In the genomic region with DNA sequence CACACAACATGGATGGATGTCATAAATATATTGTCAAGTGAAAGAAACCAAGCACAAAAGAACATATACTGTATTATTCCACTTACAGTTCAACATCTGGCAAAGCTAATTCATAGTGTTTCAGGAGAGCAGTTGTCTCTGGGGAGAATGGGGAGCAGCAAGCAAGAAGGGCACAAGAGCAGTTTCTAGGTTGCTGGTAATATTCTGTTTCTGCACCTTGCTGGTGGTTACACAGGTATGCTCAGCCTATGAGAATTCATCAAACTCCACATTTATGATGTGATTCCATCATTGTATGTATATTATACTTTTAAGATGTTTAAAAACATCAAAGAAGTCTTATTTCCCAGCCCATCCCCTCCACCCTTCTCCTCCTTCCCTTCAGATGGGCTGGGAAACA, we compare ENCODE assay signal across 1 cellular context.
TF ChIP-seq lines count a peak whose summit lies in the region.

No MANE protein-coding gene starts in this region.

TF ChIP-seq in SK-N-SH treated with all-trans-retinoic acid at 6 μM for 48 hours, 23 proteins besides CTCF, POLR2A, EP300 and RAD21 (continued from another document):
- no peak for TF ChIP-seq BACH2 (CRISPR knock-in tag; IDR thresholded peaks at IDR 0.05; ENCODE audit: borderline replicate concordance)
- TF ChIP-seq ESRRG (CRISPR knock-in tag; IDR thresholded peaks at IDR 0.05) = no peak
- no peak for TF ChIP-seq TCF4 (CRISPR knock-in tag; IDR thresholded peaks at IDR 0.05; ENCODE audit: borderline replicate concordance)
- TF ChIP-seq OSR1 (CRISPR knock-in tag; IDR thresholded peaks at IDR 0.05) = no peak
- no peak for TF ChIP-seq GLIS3 (CRISPR knock-in tag; IDR thresholded peaks at IDR 0.05)
- no peak for TF ChIP-seq ZNF565 (CRISPR knock-in tag; conservative IDR thresholded peaks at IDR 0.05; ENCODE audit: low read depth)
- TF ChIP-seq CSRNP3 (CRISPR knock-in tag; IDR thresholded peaks at IDR 0.05) = no peak
- no peak for TF ChIP-seq ZNF70 (CRISPR knock-in tag; IDR thresholded peaks at IDR 0.05)
- no peak for TF ChIP-seq ISL1 (CRISPR knock-in tag; IDR thresholded peaks at IDR 0.05)
- no peak for TF ChIP-seq ZNF8 (CRISPR knock-in tag; IDR thresholded peaks at IDR 0.05)
- TF ChIP-seq, protein P1, sequence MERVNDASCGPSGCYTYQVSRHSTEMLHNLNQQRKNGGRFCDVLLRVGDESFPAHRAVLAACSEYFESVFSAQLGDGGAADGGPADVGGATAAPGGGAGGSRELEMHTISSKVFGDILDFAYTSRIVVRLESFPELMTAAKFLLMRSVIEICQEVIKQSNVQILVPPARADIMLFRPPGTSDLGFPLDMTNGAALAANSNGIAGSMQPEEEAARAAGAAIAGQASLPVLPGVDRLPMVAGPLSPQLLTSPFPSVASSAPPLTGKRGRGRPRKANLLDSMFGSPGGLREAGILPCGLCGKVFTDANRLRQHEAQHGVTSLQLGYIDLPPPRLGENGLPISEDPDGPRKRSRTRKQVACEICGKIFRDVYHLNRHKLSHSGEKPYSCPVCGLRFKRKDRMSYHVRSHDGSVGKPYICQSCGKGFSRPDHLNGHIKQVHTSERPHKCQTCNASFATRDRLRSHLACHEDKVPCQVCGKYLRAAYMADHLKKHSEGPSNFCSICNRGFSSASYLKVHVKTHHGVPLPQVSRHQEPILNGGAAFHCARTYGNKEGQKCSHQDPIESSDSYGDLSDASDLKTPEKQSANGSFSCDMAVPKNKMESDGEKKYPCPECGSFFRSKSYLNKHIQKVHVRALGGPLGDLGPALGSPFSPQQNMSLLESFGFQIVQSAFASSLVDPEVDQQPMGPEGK (CRISPR knock-in tag; IDR thresholded peaks at IDR 0.05; ENCODE audit: borderline replicate concordance) = no peak
